ENCODE assay signal across 11 cellular contexts in the genomic region with DNA sequence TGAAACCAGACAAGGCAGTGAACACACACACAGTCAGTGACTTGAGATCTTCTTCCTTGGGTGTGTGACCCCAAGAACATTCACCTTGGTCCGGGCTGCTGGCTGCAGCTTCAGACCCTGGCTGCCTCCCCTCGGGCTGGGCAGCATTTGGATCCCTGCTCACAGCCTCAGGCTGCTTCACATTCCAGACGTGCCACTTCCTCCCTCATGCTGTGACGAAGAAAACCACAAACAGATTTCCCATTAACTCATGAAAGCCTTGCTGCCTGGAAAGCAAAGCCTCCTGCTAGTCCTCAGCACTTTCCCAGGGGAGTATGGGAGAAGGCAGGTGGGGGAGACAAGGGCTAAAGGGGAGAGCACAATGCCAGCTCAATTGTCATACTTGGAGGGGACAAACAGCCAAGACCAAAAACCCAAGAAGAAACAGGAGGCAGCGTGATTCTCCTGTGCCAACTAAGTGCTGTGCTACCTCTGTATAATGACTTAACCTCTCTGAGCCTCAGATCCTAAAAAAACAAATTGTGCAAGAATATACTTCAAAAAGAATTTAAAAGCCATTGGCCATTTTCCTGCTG.
DNase-seq lines count a peak whose midpoint lies in the region; ATAC-seq, FAIRE-seq and TF ChIP-seq lines count a peak whose summit lies in the region.
"Had no signal": no experiment of that assay in that cellular context is flagged by ENCODE, and none has a peak within 500 bp of the region (broad histone marks: within the 10 kb centered on the region; RNA-seq: fewer than 3 reads in every experiment).

No MANE protein-coding gene starts in this region.

- no peak overlapping the region for H3K4me2 ChIP-seq in neuronal stem cell (ENCODE audit: insufficient read depth, low read length, poor library complexity, severe bottlenecking)

- intact Hi-C loops in CD4-positive, alpha-beta T cell (cut with DNase I, micrococcal nuclease) = no loop called here

- no peak overlapping the region for H2BK5ac ChIP-seq in neuronal stem cell (ENCODE audit: low read length)

- no peak overlapping the region for H2AK5ac ChIP-seq in neuronal stem cell (ENCODE audit: low read depth, low read length)

- H3K14ac ChIP-seq in neuronal stem cell (ENCODE audit: low read length) = no peak overlapping the region

- POLR2A ChIA-PET in CD4-positive, alpha-beta T cell (lab: Charles Lee) = no interaction called here

- CTCF ChIA-PET in CD4-positive, alpha-beta T cell (lab: Charles Lee) = no interaction called here

- peak overlapping the region; percentile 93 for H3K27ac Mint-ChIP-seq in endodermal cell
- H3K27ac Mint-ChIP-seq in CD4-positive, alpha-beta T cell = no peak overlapping the region
- H3K27ac Mint-ChIP-seq: activated CD4-positive, alpha-beta memory T cell treated with anti-CD3 and anti-CD28 coated beads, Interleukin-2, amount 10 ng/mL, durations not matched to agents 7 days and 5 days; IgD-negative memory B cell had no signal

- no peaks in the 10 kb centered on the region for H3K4me1 ChIP-seq in endodermal cell (ENCODE audit: control insufficient read depth, insufficient read depth, low read length)
- H3K4me1 ChIP-seq in neuronal stem cell (ENCODE audit: control insufficient read depth in 2 of 2, insufficient read depth in 1 of 2, low read depth in 1 of 2, low read length in 2 of 2) = peaks cover 2 to 6% of the 10 kb centered on the region in 2 donors

- WGBS in endodermal cell (ENCODE audit: insufficient coverage in 1 of 2, insufficient read length in 1 of 2), 2 experiments = 11 to 17% methylated on average over 1 to 5 of the region's 5 CpGs
- no CpG with 5 or more reads among the region's 5 CpGs for WGBS in neuronal stem cell (ENCODE audit: extremely low coverage in 2 of 2, insufficient read length in 2 of 2, insufficient replicate concordance in 1 of 2), 2 donors

- H3K79me1 ChIP-seq in neuronal stem cell (ENCODE audit: low read depth, low read length) = no peaks in the 10 kb centered on the region

- H3K27me3 Mint-ChIP-seq in endodermal cell (ENCODE audit: insufficient read depth) = no peaks in the 10 kb centered on the region
- peaks cover 30% of the 10 kb centered on the region for H3K27me3 Mint-ChIP-seq in CD4-positive, alpha-beta T cell

- no peaks in the 10 kb centered on the region for H3K27me3 ChIP-seq in endodermal cell (ENCODE audit: control insufficient read depth, insufficient read depth, low read length, poor library complexity, severe bottlenecking)
- no peaks in the 10 kb centered on the region for H3K27me3 ChIP-seq in neuronal stem cell (ENCODE audit: control insufficient read depth in 3 of 3, insufficient read depth in 3 of 3, low read depth in 1 of 3, low read length in 3 of 3)
- no peaks in the 10 kb centered on the region for H3K27me3 ChIP-seq in CD4-positive, alpha-beta T cell (ENCODE audit: control insufficient read depth, insufficient read depth, low read length)

- no peak overlapping the region for H3K18ac ChIP-seq in neuronal stem cell (ENCODE audit: low read length)

- peak overlapping the region; percentile 17 for H3K4me3 Mint-ChIP-seq in endodermal cell
- no peak overlapping the region for H3K4me3 Mint-ChIP-seq in CD4-positive, alpha-beta T cell
- H3K4me3 Mint-ChIP-seq: activated CD4-positive, alpha-beta memory T cell treated with anti-CD3 and anti-CD28 coated beads, Interleukin-2, amount 10 ng/mL, durations not matched to agents 7 days and 5 days; IgD-negative memory B cell had no signal

- H3K36me3 Mint-ChIP-seq in endodermal cell (ENCODE audit: low read depth) = no peaks in the 10 kb centered on the region
- no peaks in the 10 kb centered on the region for H3K36me3 Mint-ChIP-seq in CD4-positive, alpha-beta T cell (ENCODE audit: low read depth)
- H3K36me3 Mint-ChIP-seq: IgD-negative memory B cell had no signal

- no peak overlapping the region for H3K9ac ChIP-seq in endodermal cell (ENCODE audit: extremely low read depth, low read length, poor library complexity, severe bottlenecking)
- H3K9ac ChIP-seq in neuronal stem cell (ENCODE audit: low read depth, low read length, poor library complexity) = no peak overlapping the region

- H2AFZ ChIP-seq in neuronal stem cell (ENCODE audit: low read length) = no peak overlapping the region

- no peak overlapping the region for H3K4ac ChIP-seq in neuronal stem cell (ENCODE audit: low read length)

- no peak overlapping the region for H3K4me3 ChIP-seq in endodermal cell (ENCODE audit: low read length)
- no peak overlapping the region for H3K4me3 ChIP-seq in neuronal stem cell (ENCODE audit: low read length in 2 of 2)

- H3K23ac ChIP-seq in neuronal stem cell (ENCODE audit: low read depth, low read length, poor library complexity) = no peak overlapping the region

- no peak overlapping the region for H2BK12ac ChIP-seq in neuronal stem cell (ENCODE audit: low read length)

- peak overlapping the region; percentile 61 for H3K27ac ChIP-seq in endodermal cell (ENCODE audit: low read depth, low read length)
- peak overlapping the region; percentile 62 for H3K27ac ChIP-seq in neuronal stem cell (replicated peaks; ENCODE audit: low read length)
- H3K27ac ChIP-seq in CD4-positive, alpha-beta T cell (ENCODE audit: low read depth, low read length) = no peak overlapping the region

- H3K36me3 ChIP-seq in endodermal cell (ENCODE audit: control insufficient read depth, insufficient read depth, low read length) (no peaks in the 10 kb centered on the region), neuronal stem cell (replicated peaks in 1 of 2; ENCODE audit: control insufficient read depth in 2 of 2, insufficient read depth in 2 of 2, low read length in 2 of 2) (no peaks in the 10 kb centered on the region)

- H2BK15ac ChIP-seq in neuronal stem cell (ENCODE audit: low read length) = no peak overlapping the region

- no peak overlapping the region for H4K91ac ChIP-seq in neuronal stem cell (ENCODE audit: low read depth, low read length, poor library complexity)

- no peak overlapping the region for H2BK120ac ChIP-seq in neuronal stem cell (ENCODE audit: low read depth, low read length)

- no peak for FAIRE-seq in D721Med (lab: Jason Lieb, UNC)
- FAIRE-seq: GM18507 had no signal

- TF ChIP-seq CTCF in endodermal cell (conservative IDR thresholded peaks at IDR 0.05) = no peak
- TF ChIP-seq CTCF in D721Med (IDR thresholded peaks at IDR 0.05; ENCODE audit: insufficient read depth, missing control alignments) = no peak
- no peak for TF ChIP-seq CTCF in CD4-positive, alpha-beta T cell (IDR thresholded peaks at IDR 0.05)

- H3K9me3 Mint-ChIP-seq in endodermal cell = no peaks in the 10 kb centered on the region
- no peaks in the 10 kb centered on the region for H3K9me3 Mint-ChIP-seq in CD4-positive, alpha-beta T cell
- H3K9me3 Mint-ChIP-seq: activated CD4-positive, alpha-beta memory T cell treated with anti-CD3 and anti-CD28 coated beads, Interleukin-2, amount 10 ng/mL, durations not matched to agents 7 days and 5 days had no signal

- no peak overlapping the region for H4K8ac ChIP-seq in neuronal stem cell (ENCODE audit: low read depth, low read length)

- H3K4me1 Mint-ChIP-seq in endodermal cell = peaks cover 29% of the 10 kb centered on the region
- H3K4me1 Mint-ChIP-seq in CD4-positive, alpha-beta T cell (ENCODE audit: low read depth) = no peaks in the 10 kb centered on the region
- H3K4me1 Mint-ChIP-seq: activated CD4-positive, alpha-beta memory T cell treated with anti-CD3 and anti-CD28 coated beads, Interleukin-2, amount 10 ng/mL, durations not matched to agents 7 days and 5 days; IgD-negative memory B cell had no signal

- peak; percentile 97 for DNase-seq in EH (ENCODE audit: low read depth)
- peak; percentile 61 for DNase-seq in NCI-H2171 (lab: John Stamatoyannopoulos, UW)
- peak; percentile 94 for DNase-seq in endodermal cell
- DNase-seq in neuronal stem cell (ENCODE audit: low spot score) = peak; percentile 78
- DNase-seq in D721Med (ENCODE audit: insufficient read length, low spot score) = no peak
- no peak for DNase-seq in CD4-positive, alpha-beta T cell
- DNase-seq: activated CD4-positive, alpha-beta memory T cell treated with anti-CD3 and anti-CD28 coated beads, Interleukin-2, amount 10 ng/mL, durations not matched to agents 7 days and 5 days had no signal

- ATAC-seq in HG03565 (IDR thresholded peaks at IDR 0.05; ENCODE audit: unreplicated experiment) (no peak), HG02642 (IDR thresholded peaks at IDR 0.05; ENCODE audit: poor library complexity, unreplicated experiment) (no peak)
- ATAC-seq in CD4-positive, alpha-beta T cell (ENCODE audit: poor library complexity) = no peak

- H3K9me3 ChIP-seq in endodermal cell (ENCODE audit: control insufficient read depth, low read length) (no peaks in the 10 kb centered on the region), neuronal stem cell (replicated peaks in 1 of 2; ENCODE audit: control insufficient read depth in 2 of 2, insufficient read depth in 1 of 2, low read depth in 1 of 2, low read length in 2 of 2) (no peaks in the 10 kb centered on the region)
- no peaks in the 10 kb centered on the region for H3K9me3 ChIP-seq in CD4-positive, alpha-beta T cell (ENCODE audit: control insufficient read depth, low read length)

Comparison
In these comparisons a context has a peak if more than half of its experiments do, and no peak if none do; other contexts are left out.
1. DNase-seq: peak in EH (single experiment), NCI-H2171 (single experiment), endodermal cell (single experiment) and neuronal stem cell (single experiment); none in D721Med (single experiment) and CD4-positive, alpha-beta T cell (0 of 10).